In genomic region chr2:130963058-130963848, GRCh38 we compare ENCODE assay signal across 13 cellular contexts.
DNase-seq lines count a peak whose midpoint lies in the region; ATAC-seq and TF ChIP-seq lines count a peak whose summit lies in the region.
"Had no signal": no experiment of that assay in that cellular context is flagged by ENCODE, and none has a peak within 500 bp of the region (broad histone marks: within the 10 kb centered on the region; RNA-seq: fewer than 3 reads in every experiment).

No MANE protein-coding gene starts in this region.

- intact Hi-C loops in left colon (cut with DNase I, micrococcal nuclease), result no loop called here

- H3K9me3 Mint-ChIP-seq in brain, result peaks cover 0 to 4% (median 2%) of the 10 kb centered on the region in 5 experiments
- H3K9me3 Mint-ChIP-seq in stimulated activated naive CD8-positive, alpha-beta T cell treated with anti-CD3 and anti-CD28 coated beads, Interleukin-15, amount 100 ng/mL, for 72 hours, result no peaks in the 10 kb centered on the region

- DNase-seq in NCI-H2227 (lab: John Stamatoyannopoulos, UW; ENCODE audit: unreplicated experiment), result peak; percentile 29
- no peak for DNase-seq in NCI-H2227 treated with DMSO at 0.1 percent for 48 hours (lab: John Stamatoyannopoulos, UW)
- peak; percentile 51 for DNase-seq in iPS-NIHi11 (ENCODE audit: low spot score)
- DNase-seq in stimulated activated naive CD8-positive, alpha-beta T cell treated with anti-CD3 and anti-CD28 coated beads, Interleukin-15, amount 100 ng/mL, for 72 hours, result no peak
- no peak for DNase-seq in left colon
- DNase-seq in GM10266 (ENCODE audit: extremely low spot score), result no peak
- DNase-seq: ACHN; activated naive CD4-positive, alpha-beta T cell; NCI-H1105; spleen; T-helper 9 cell had no signal

- peaks cover 33% of the 10 kb centered on the region for H3K4me1 Mint-ChIP-seq in brain
- H3K4me1 Mint-ChIP-seq in stimulated activated naive CD8-positive, alpha-beta T cell treated with anti-CD3 and anti-CD28 coated beads, Interleukin-15, amount 100 ng/mL, for 72 hours, result peaks cover 18% of the 10 kb centered on the region

- peak overlapping the region; percentile 35 to 73 (median 59) for H3K4me3 Mint-ChIP-seq in brain
- no peak overlapping the region for H3K4me3 Mint-ChIP-seq in stimulated activated naive CD8-positive, alpha-beta T cell treated with anti-CD3 and anti-CD28 coated beads, Interleukin-15, amount 100 ng/mL, for 72 hours

- H3K27ac Mint-ChIP-seq in brain, result no peak overlapping the region
- no peak overlapping the region for H3K27ac Mint-ChIP-seq in stimulated activated naive CD8-positive, alpha-beta T cell treated with anti-CD3 and anti-CD28 coated beads, Interleukin-15, amount 100 ng/mL, for 72 hours

- peak; percentile 21 for ATAC-seq in stimulated activated naive CD8-positive, alpha-beta T cell treated with anti-CD3 and anti-CD28 coated beads, Interleukin-15, amount 100 ng/mL, for 72 hours
- no peak for ATAC-seq in left colon
- no peak for ATAC-seq in HG03442 (IDR thresholded peaks at IDR 0.05; ENCODE audit: unreplicated experiment)

- no peaks in the 10 kb centered on the region for H3K36me3 Mint-ChIP-seq in brain

- TF ChIP-seq CTCF in brain (conservative IDR thresholded peaks at IDR 0.05), result no peak
- TF ChIP-seq CTCF in GM10266 (IDR thresholded peaks at IDR 0.05; ENCODE audit: control insufficient read depth, insufficient read depth, low read depth, missing control alignments), result no peak

- peaks cover 87% of the 10 kb centered on the region for H3K27me3 Mint-ChIP-seq in brain
- peaks cover 77% of the 10 kb centered on the region for H3K27me3 Mint-ChIP-seq in stimulated activated naive CD8-positive, alpha-beta T cell treated with anti-CD3 and anti-CD28 coated beads, Interleukin-15, amount 100 ng/mL, for 72 hours

Comparison
In these comparisons a context has a peak if more than half of its experiments do, and no peak if none do; other contexts are left out.
1. DNase-seq: peak in NCI-H2227 (single experiment) and iPS-NIHi11 (single experiment); none in NCI-H2227 treated with DMSO at 0.1 percent for 48 hours (single experiment), stimulated activated naive CD8-positive, alpha-beta T cell treated with anti-CD3 and anti-CD28 coated beads, Interleukin-15, amount 100 ng/mL, for 72 hours (0 of 2), left colon (0 of 2) and GM10266 (single experiment).
2. H3K4me3 Mint-ChIP-seq: peak in brain (5 of 5); none in stimulated activated naive CD8-positive, alpha-beta T cell treated with anti-CD3 and anti-CD28 coated beads, Interleukin-15, amount 100 ng/mL, for 72 hours (0 of 2).